Comparison of ENCODE assay signal across 2 cellular contexts in genomic region chr6:41878961-41879405, GRCh38.
TF ChIP-seq lines count a peak whose summit lies in the region.

No MANE protein-coding gene starts in this region.

TF ChIP-seq in SK-N-SH, 30 proteins besides CTCF, POLR2A, EP300 and RAD21 (continued from another document):
- TF ChIP-seq RFX5 (IDR thresholded peaks at IDR 0.05; ENCODE audit: low read length): no peak
- no peak for TF ChIP-seq TEAD4 (IDR thresholded peaks at IDR 0.05; ENCODE audit: borderline replicate concordance, insufficient read depth)
- TF ChIP-seq YY1 (IDR thresholded peaks at IDR 0.05; ENCODE audit: low read depth): no peak
- TF ChIP-seq, protein P1, sequence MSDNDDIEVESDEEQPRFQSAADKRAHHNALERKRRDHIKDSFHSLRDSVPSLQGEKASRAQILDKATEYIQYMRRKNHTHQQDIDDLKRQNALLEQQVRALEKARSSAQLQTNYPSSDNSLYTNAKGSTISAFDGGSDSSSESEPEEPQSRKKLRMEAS (IDR thresholded peaks at IDR 0.05; ENCODE audit: low read depth): no peak

TF ChIP-seq in SK-N-SH treated with all-trans-retinoic acid at 6 μM for 48 hours, 23 proteins besides CTCF, POLR2A, EP300 and RAD21 (continued from another document):
- TF ChIP-seq, protein P2, sequence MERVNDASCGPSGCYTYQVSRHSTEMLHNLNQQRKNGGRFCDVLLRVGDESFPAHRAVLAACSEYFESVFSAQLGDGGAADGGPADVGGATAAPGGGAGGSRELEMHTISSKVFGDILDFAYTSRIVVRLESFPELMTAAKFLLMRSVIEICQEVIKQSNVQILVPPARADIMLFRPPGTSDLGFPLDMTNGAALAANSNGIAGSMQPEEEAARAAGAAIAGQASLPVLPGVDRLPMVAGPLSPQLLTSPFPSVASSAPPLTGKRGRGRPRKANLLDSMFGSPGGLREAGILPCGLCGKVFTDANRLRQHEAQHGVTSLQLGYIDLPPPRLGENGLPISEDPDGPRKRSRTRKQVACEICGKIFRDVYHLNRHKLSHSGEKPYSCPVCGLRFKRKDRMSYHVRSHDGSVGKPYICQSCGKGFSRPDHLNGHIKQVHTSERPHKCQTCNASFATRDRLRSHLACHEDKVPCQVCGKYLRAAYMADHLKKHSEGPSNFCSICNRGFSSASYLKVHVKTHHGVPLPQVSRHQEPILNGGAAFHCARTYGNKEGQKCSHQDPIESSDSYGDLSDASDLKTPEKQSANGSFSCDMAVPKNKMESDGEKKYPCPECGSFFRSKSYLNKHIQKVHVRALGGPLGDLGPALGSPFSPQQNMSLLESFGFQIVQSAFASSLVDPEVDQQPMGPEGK (CRISPR knock-in tag; IDR thresholded peaks at IDR 0.05; ENCODE audit: borderline replicate concordance): no peak
